Comparison of ENCODE assay signal across 20 cellular contexts in genomic region chr5:146894763-146895521, GRCh38. TPM values are rescaled to one million over a fixed set of nuclear protein-coding genes. Genes with fewer than 3 reads are reported as not detected.
"Had no signal": no experiment of that assay in that cellular context is flagged by ENCODE, and none has a peak within 500 bp of the region (broad histone marks: within the 10 kb centered on the region; RNA-seq: fewer than 3 reads in every experiment).

No MANE protein-coding gene starts in this region.

- H3K36me3 Mint-ChIP-seq: activated naive CD8-positive, alpha-beta T cell had no signal

- ATAC-seq: gastrocnemius medialis, heart left ventricle, left colon, lower lobe of right lung, right cardiac atrium had no signal

- H3K27me3 Mint-ChIP-seq: activated CD4-positive, alpha-beta memory T cell treated with anti-CD3 and anti-CD28 coated beads, Interleukin-2, amount 10 ng/mL, durations not matched to agents 7 days and 5 days had no signal

- H3K4me3 Mint-ChIP-seq: activated CD4-positive, alpha-beta memory T cell treated with anti-CD3 and anti-CD28 coated beads, Interleukin-2, amount 10 ng/mL, durations not matched to agents 7 days and 5 days; activated naive CD8-positive, alpha-beta T cell; neural crest cell had no signal

- H3K4me3 ChIP-seq: breast epithelium, gastrocnemius medialis, heart left ventricle, lower lobe of right lung, prostate gland, skin epidermis, suprapubic skin had no signal

- H3K27ac Mint-ChIP-seq: activated CD4-positive, alpha-beta memory T cell treated with anti-CD3 and anti-CD28 coated beads, Interleukin-2, amount 10 ng/mL, durations not matched to agents 7 days and 5 days; activated naive CD8-positive, alpha-beta T cell had no signal

- H3K9me3 ChIP-seq: breast epithelium, lower lobe of right lung, prostate gland, suprapubic skin had no signal

- H3K27ac ChIP-seq: breast epithelium, epithelial cell of prostate, gastrocnemius medialis, heart left ventricle, lower lobe of right lung, prostate gland, skin epidermis, suprapubic skin had no signal

- H3K36me3 ChIP-seq: breast epithelium, gastrocnemius medialis, heart left ventricle, lower lobe of right lung, prostate gland, suprapubic skin had no signal

- DNase-seq: activated CD4-positive, alpha-beta memory T cell treated with anti-CD3 and anti-CD28 coated beads, Interleukin-2, amount 10 ng/mL, durations not matched to agents 7 days and 5 days; activated effector memory CD4-positive, alpha-beta T cell treated with anti-CD3 and anti-CD28 coated beads, Interleukin-2, amount 50 U/mL, for 16 hours; dermis blood vessel endothelial cell; gastrocnemius medialis; heart left ventricle; left colon; lower lobe of right lung; right cardiac atrium; stimulated activated CD4-positive, alpha-beta T cell treated with anti-CD3 and anti-CD28 coated beads, Interleukin-15, amount 100 ng/mL, for 24 hours; stimulated activated CD4-positive, alpha-beta T cell treated with anti-CD3 and anti-CD28 coated beads, Interleukin-4, amount 100 ng/mL, for 1 hour; stimulated activated naive CD4-positive, alpha-beta T cell; trophoblast cell had no signal

- H3K27me3 ChIP-seq: breast epithelium, gastrocnemius medialis, heart left ventricle, suprapubic skin had no signal

- H3K4me1 ChIP-seq: breast epithelium, gastrocnemius medialis, heart left ventricle, lower lobe of right lung, prostate gland, suprapubic skin had no signal

RNA-seq across cellular contexts. Expression of gene PPP2R2B, which starts 16.4 kb away (rescaled TPM):
- total RNA-seq: dermis blood vessel endothelial cell, osteoblast had no signal
